In the genomic region with DNA sequence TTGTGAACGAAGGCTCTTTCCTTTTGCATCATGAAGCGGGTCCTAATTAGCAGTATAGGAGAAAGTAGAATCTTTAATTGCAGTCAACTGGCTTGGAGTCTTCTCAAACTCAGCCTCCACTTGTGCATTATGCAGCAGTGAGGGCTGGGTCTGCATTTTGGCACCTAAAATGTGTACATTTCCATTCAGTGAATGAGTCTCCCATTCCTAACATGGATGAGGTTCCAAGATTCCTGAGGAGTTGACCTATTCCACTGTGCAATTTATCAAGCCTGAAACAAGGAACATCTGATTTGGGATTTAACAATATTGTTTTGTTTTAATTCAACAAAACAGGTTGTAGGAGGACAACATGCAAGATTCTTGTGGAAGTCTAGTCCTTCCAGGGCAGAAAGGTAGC, we compare ENCODE assay signal across 24 cellular contexts.
"Had no signal": no experiment of that assay in that cellular context is flagged by ENCODE, and none has a peak within 500 bp of the region (broad histone marks: within the 10 kb centered on the region; RNA-seq: fewer than 3 reads in every experiment).

No MANE protein-coding gene starts in this region.

- H3K79me2 ChIP-seq: hepatocyte had no signal

- H3K4me1 ChIP-seq: gastrocnemius medialis, prostate gland, thyroid gland had no signal

- H3K27me3 ChIP-seq: esophagus muscularis mucosa, gastrocnemius medialis, hepatocyte, right atrium auricular region, stomach, thyroid gland had no signal

- H3K4me3 ChIP-seq: coronary artery, esophagus muscularis mucosa, gastrocnemius medialis, hepatocyte, lung, mucosa of descending colon, prostate gland, right atrium auricular region, stomach, thyroid gland had no signal

- H2AFZ ChIP-seq: hepatocyte had no signal

- H3K36me3 Mint-ChIP-seq: memory B cell; mesothelial cell of epicardium; naive B cell; natural killer cell treated with Interleukin-12 subunit alpha and Interleukin-12 subunit beta and Interleukin-15 and Interleukin-18, amount 100 ng/mL, for 72 hours; stimulated activated effector memory CD8-positive, alpha-beta T cell treated with anti-CD3 and anti-CD28 coated beads, Interleukin-12 subunit alpha, Interleukin-12 subunit beta, amount 100 ng/mL, for 72 hours; type B pancreatic cell had no signal

- ATAC-seq: gastrocnemius medialis; left lobe of liver; mucosa of descending colon; natural killer cell treated with Interleukin-12 subunit alpha and Interleukin-12 subunit beta and Interleukin-15 and Interleukin-18, amount 100 ng/mL, for 72 hours; stimulated activated effector memory CD8-positive, alpha-beta T cell treated with anti-CD3 and anti-CD28 coated beads, Interleukin-12 subunit alpha, Interleukin-12 subunit beta, amount 100 ng/mL, for 72 hours had no signal

- H3K9me3 Mint-ChIP-seq: memory B cell; natural killer cell treated with Interleukin-12 subunit alpha and Interleukin-12 subunit beta and Interleukin-15 and Interleukin-18, amount 100 ng/mL, for 72 hours had no signal

- H3K27ac Mint-ChIP-seq: memory B cell; mesothelial cell of epicardium; naive B cell; natural killer cell treated with Interleukin-12 subunit alpha and Interleukin-12 subunit beta and Interleukin-15 and Interleukin-18, amount 100 ng/mL, for 72 hours; stimulated activated effector memory CD8-positive, alpha-beta T cell treated with anti-CD3 and anti-CD28 coated beads, Interleukin-12 subunit alpha, Interleukin-12 subunit beta, amount 100 ng/mL, for 72 hours had no signal

- H3K4me3 Mint-ChIP-seq: memory B cell; mesothelial cell of epicardium; naive B cell; natural killer cell treated with Interleukin-12 subunit alpha and Interleukin-12 subunit beta and Interleukin-15 and Interleukin-18, amount 100 ng/mL, for 72 hours; stimulated activated effector memory CD8-positive, alpha-beta T cell treated with anti-CD3 and anti-CD28 coated beads, Interleukin-12 subunit alpha, Interleukin-12 subunit beta, amount 100 ng/mL, for 72 hours had no signal

- H3K4me1 Mint-ChIP-seq: memory B cell; naive B cell; stimulated activated effector memory CD8-positive, alpha-beta T cell treated with anti-CD3 and anti-CD28 coated beads, Interleukin-12 subunit alpha, Interleukin-12 subunit beta, amount 100 ng/mL, for 72 hours had no signal

- H3K27ac ChIP-seq: coronary artery, esophagus muscularis mucosa, gastrocnemius medialis, prostate gland, right atrium auricular region, stomach, thyroid gland had no signal

- H3K36me3 ChIP-seq: esophagus muscularis mucosa, gastrocnemius medialis, prostate gland, right atrium auricular region, stomach, thyroid gland had no signal

- H3K9me3 ChIP-seq: gastrocnemius medialis, mucosa of descending colon, prostate gland, stomach, thyroid gland had no signal

- DNase-seq: effector memory CD4-positive, alpha-beta T cell; gastrocnemius medialis; head of caudate nucleus; kidney; mucosa of descending colon; naive B cell; nucleus accumbens; stimulated activated CD4-positive, alpha-beta T cell treated with anti-CD3 and anti-CD28 coated beads, Interleukin-2, amount 100 ng/mL, for 24 hours; stimulated activated CD4-positive, alpha-beta T cell treated with anti-CD3 and anti-CD28 coated beads, Interleukin-4, amount 100 ng/mL, for 24 hours; stimulated activated naive CD4-positive, alpha-beta T cell treated with Interleukin-2 at 50 U/mL for 16 hours; stomach; thyroid gland had no signal
